Comparison of ENCODE assay signal across 2 cellular contexts in the genomic region with DNA sequence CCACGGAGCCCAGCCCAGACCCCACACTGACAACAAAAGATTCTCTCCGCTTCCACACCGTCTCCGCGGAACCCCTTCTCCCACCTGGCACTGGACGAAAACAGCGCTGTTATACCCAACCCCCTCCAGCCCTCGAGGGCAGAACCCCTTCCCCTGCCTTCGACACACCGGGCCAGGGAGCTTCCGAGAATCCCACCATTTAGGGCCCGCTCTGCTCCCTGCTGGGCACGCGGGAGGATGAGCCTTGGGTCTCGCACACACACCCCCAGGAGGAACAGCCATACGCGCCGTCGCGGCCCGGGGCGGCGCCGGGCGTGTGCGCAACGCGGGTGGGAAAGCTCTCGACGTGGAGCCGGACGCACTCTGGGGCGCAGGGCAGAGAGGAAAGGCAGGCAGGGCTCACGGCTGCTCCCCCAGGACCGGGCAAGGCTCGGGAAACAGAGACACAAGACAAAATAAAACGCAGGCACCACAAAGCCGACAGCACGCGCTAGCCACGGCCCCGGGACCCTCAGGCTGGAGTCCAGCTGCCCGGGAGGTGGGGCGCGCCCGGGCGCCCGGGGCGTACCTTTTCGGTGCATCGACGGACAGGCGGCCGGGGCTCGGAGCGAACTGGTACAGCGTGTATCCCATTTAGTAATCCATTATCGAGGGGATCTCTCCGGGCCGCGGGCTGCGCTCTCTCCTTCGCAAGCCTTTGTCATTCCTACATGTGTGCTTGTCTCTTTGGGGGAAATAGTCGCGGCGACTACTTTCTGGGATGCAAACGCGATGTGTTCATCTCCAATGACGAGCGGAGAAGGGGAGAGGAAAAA.
TF ChIP-seq lines count a peak whose summit lies in the region.

No MANE protein-coding gene starts in this region.

TF ChIP-seq in IMR-90, 13 proteins besides CTCF, POLR2A, EP300 and RAD21:
- TF ChIP-seq MAZ (IDR thresholded peaks at IDR 0.05; ENCODE audit: borderline replicate concordance, low read depth, low read length) (no peak), BHLHE40 (IDR thresholded peaks at IDR 0.05; ENCODE audit: low read depth, low read length) (no peak), CHD1 (IDR thresholded peaks at IDR 0.05; ENCODE audit: low read depth, low read length) (no peak), CEBPB (IDR thresholded peaks at IDR 0.05; ENCODE audit: low read depth, low read length) (no peak), FOS (IDR thresholded peaks at IDR 0.05; ENCODE audit: low read depth, low read length) (no peak), NFE2L2 (IDR thresholded peaks at IDR 0.05; ENCODE audit: low read depth, low read length) (no peak), RCOR1 (IDR thresholded peaks at IDR 0.05; ENCODE audit: insufficient replicate concordance, low read length) (no peak), SMC3 (IDR thresholded peaks at IDR 0.05; ENCODE audit: low read depth, low read length) (no peak), RFX5 (IDR thresholded peaks at IDR 0.05; ENCODE audit: low read depth, low read length) (no peak), MXI1 (IDR thresholded peaks at IDR 0.05; ENCODE audit: borderline replicate concordance, low read depth, low read length) (no peak)
- TF ChIP-seq, protein P1, sequence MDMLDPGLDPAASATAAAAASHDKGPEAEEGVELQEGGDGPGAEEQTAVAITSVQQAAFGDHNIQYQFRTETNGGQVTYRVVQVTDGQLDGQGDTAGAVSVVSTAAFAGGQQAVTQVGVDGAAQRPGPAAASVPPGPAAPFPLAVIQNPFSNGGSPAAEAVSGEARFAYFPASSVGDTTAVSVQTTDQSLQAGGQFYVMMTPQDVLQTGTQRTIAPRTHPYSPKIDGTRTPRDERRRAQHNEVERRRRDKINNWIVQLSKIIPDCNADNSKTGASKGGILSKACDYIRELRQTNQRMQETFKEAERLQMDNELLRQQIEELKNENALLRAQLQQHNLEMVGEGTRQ (IDR thresholded peaks at IDR 0.05; ENCODE audit: low read depth, low read length) = no peak

TF ChIP-seq in GM12878, 131 proteins besides CTCF, POLR2A, EP300 and RAD21 (continues in another document):
- TF ChIP-seq SIX5 (IDR thresholded peaks at IDR 0.05; ENCODE audit: low read depth, low read length, severe bottlenecking) = no peak
- no peak for TF ChIP-seq KLF5 (IDR thresholded peaks at IDR 0.05; ENCODE audit: partially characterized antibody)
- TF ChIP-seq ESRRA (IDR thresholded peaks at IDR 0.05; ENCODE audit: low read length) = no peak
- no peak for TF ChIP-seq ZZZ3 (IDR thresholded peaks at IDR 0.05; ENCODE audit: control insufficient read depth, insufficient read length, low read depth)
- TF ChIP-seq SMARCA5 (IDR thresholded peaks at IDR 0.05) = no peak
- no peak for TF ChIP-seq CBX3 (IDR thresholded peaks at IDR 0.05; ENCODE audit: borderline replicate concordance, low read depth)
- no peak for TF ChIP-seq NFXL1 (IDR thresholded peaks at IDR 0.05; ENCODE audit: borderline replicate concordance)
- TF ChIP-seq MEF2A (IDR thresholded peaks at IDR 0.05; ENCODE audit: insufficient read depth, low read depth, low read length) = no peak
- no peak for TF ChIP-seq MYC (IDR thresholded peaks at IDR 0.05; ENCODE audit: insufficient read depth, insufficient read length, insufficient replicate concordance, low read length, severe bottlenecking)
- TF ChIP-seq, protein P2, sequence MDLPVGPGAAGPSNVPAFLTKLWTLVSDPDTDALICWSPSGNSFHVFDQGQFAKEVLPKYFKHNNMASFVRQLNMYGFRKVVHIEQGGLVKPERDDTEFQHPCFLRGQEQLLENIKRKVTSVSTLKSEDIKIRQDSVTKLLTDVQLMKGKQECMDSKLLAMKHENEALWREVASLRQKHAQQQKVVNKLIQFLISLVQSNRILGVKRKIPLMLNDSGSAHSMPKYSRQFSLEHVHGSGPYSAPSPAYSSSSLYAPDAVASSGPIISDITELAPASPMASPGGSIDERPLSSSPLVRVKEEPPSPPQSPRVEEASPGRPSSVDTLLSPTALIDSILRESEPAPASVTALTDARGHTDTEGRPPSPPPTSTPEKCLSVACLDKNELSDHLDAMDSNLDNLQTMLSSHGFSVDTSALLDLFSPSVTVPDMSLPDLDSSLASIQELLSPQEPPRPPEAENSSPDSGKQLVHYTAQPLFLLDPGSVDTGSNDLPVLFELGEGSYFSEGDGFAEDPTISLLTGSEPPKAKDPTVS (IDR thresholded peaks at IDR 0.05; ENCODE audit: low read depth, low read length) = no peak
- no peak for TF ChIP-seq ZNF24 (IDR thresholded peaks at IDR 0.05)
- TF ChIP-seq, protein P3, sequence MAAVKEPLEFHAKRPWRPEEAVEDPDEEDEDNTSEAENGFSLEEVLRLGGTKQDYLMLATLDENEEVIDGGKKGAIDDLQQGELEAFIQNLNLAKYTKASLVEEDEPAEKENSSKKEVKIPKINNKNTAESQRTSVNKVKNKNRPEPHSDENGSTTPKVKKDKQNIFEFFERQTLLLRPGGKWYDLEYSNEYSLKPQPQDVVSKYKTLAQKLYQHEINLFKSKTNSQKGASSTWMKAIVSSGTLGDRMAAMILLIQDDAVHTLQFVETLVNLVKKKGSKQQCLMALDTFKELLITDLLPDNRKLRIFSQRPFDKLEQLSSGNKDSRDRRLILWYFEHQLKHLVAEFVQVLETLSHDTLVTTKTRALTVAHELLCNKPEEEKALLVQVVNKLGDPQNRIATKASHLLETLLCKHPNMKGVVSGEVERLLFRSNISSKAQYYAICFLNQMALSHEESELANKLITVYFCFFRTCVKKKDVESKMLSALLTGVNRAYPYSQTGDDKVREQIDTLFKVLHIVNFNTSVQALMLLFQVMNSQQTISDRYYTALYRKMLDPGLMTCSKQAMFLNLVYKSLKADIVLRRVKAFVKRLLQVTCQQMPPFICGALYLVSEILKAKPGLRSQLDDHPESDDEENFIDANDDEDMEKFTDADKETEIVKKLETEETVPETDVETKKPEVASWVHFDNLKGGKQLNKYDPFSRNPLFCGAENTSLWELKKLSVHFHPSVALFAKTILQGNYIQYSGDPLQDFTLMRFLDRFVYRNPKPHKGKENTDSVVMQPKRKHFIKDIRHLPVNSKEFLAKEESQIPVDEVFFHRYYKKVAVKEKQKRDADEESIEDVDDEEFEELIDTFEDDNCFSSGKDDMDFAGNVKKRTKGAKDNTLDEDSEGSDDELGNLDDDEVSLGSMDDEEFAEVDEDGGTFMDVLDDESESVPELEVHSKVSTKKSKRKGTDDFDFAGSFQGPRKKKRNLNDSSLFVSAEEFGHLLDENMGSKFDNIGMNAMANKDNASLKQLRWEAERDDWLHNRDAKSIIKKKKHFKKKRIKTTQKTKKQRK (IDR thresholded peaks at IDR 0.05; ENCODE audit: low read depth, low read length) = no peak
- no peak for TF ChIP-seq BMI1 (IDR thresholded peaks at IDR 0.05; ENCODE audit: borderline replicate concordance)
- 0 out of 2 replicates have a peak, but pooled peaks have one; percentile 8 for TF ChIP-seq GATAD2B (conservative IDR thresholded peaks at IDR 0.05; ENCODE audit: low read depth)
- TF ChIP-seq, protein P4, sequence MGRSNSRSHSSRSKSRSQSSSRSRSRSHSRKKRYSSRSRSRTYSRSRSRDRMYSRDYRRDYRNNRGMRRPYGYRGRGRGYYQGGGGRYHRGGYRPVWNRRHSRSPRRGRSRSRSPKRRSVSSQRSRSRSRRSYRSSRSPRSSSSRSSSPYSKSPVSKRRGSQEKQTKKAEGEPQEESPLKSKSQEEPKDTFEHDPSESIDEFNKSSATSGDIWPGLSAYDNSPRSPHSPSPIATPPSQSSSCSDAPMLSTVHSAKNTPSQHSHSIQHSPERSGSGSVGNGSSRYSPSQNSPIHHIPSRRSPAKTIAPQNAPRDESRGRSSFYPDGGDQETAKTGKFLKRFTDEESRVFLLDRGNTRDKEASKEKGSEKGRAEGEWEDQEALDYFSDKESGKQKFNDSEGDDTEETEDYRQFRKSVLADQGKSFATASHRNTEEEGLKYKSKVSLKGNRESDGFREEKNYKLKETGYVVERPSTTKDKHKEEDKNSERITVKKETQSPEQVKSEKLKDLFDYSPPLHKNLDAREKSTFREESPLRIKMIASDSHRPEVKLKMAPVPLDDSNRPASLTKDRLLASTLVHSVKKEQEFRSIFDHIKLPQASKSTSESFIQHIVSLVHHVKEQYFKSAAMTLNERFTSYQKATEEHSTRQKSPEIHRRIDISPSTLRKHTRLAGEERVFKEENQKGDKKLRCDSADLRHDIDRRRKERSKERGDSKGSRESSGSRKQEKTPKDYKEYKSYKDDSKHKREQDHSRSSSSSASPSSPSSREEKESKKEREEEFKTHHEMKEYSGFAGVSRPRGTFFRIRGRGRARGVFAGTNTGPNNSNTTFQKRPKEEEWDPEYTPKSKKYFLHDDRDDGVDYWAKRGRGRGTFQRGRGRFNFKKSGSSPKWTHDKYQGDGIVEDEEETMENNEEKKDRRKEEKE (IDR thresholded peaks at IDR 0.05) = no peak
- TF ChIP-seq STAT3 (IDR thresholded peaks at IDR 0.05; ENCODE audit: low read depth, low read length) = no peak
- no peak; the same call in 1 of the 2 replicates for TF ChIP-seq POLR2AphosphoS5 (IDR thresholded peaks at IDR 0.05; ENCODE audit: low read length)
- TF ChIP-seq MXI1 (IDR thresholded peaks at IDR 0.05; ENCODE audit: low read depth, low read length) = no peak
- 0 out of 2 replicates have a peak, but pooled peaks have one; percentile 27 for TF ChIP-seq EED (IDR thresholded peaks at IDR 0.05; ENCODE audit: low read depth)
- TF ChIP-seq, protein P5, sequence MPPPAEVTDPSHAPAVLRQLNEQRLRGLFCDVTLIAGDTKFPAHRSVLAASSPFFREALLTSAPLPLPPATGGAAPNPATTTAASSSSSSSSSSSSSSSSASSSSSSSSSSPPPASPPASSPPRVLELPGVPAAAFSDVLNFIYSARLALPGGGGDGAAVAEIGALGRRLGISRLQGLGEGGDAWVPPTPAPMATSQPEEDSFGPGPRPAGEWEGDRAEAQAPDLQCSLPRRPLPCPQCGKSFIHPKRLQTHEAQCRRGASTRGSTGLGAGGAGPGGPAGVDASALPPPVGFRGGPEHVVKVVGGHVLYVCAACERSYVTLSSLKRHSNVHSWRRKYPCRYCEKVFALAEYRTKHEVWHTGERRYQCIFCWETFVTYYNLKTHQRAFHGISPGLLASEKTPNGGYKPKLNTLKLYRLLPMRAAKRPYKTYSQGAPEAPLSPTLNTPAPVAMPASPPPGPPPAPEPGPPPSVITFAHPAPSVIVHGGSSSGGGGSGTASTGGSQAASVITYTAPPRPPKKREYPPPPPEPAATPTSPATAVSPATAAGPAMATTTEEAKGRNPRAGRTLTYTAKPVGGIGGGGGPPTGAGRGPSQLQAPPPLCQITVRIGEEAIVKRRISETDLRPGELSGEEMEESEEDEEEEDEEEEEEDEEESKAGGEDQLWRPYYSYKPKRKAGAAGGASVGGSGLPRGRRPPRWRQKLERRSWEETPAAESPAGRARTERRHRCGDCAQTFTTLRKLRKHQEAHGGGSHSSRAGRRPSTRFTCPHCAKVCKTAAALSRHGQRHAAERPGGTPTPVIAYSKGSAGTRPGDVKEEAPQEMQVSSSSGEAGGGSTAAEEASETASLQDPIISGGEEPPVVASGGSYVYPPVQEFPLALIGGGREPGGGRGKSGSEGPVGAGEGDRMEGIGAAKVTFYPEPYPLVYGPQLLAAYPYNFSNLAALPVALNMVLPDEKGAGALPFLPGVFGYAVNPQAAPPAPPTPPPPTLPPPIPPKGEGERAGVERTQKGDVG (CRISPR knock-in tag; IDR thresholded peaks at IDR 0.05) = no peak
- 0 out of 2 replicates have a peak, but pooled peaks have one; percentile 46 for TF ChIP-seq EZH2 (IDR thresholded peaks at IDR 0.05; ENCODE audit: borderline replicate concordance, control insufficient read depth, low read depth, low read length)
- no peak for TF ChIP-seq FOXM1 (IDR thresholded peaks at IDR 0.05; ENCODE audit: low read depth, low read length)
- TF ChIP-seq SIN3A (IDR thresholded peaks at IDR 0.05; ENCODE audit: low read depth, low read length) = peak; percentile 1; the same call in 1 of the 2 replicates
- no peak for TF ChIP-seq MTA2 (IDR thresholded peaks at IDR 0.05; ENCODE audit: low read depth)
- TF ChIP-seq, protein P6, sequence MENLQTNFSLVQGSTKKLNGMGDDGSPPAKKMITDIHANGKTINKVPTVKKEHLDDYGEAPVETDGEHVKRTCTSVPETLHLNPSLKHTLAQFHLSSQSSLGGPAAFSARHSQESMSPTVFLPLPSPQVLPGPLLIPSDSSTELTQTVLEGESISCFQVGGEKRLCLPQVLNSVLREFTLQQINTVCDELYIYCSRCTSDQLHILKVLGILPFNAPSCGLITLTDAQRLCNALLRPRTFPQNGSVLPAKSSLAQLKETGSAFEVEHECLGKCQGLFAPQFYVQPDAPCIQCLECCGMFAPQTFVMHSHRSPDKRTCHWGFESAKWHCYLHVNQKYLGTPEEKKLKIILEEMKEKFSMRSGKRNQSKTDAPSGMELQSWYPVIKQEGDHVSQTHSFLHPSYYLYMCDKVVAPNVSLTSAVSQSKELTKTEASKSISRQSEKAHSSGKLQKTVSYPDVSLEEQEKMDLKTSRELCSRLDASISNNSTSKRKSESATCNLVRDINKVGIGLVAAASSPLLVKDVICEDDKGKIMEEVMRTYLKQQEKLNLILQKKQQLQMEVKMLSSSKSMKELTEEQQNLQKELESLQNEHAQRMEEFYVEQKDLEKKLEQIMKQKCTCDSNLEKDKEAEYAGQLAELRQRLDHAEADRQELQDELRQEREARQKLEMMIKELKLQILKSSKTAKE (IDR thresholded peaks at IDR 0.05; ENCODE audit: low read depth, poor library complexity, severe bottlenecking) = no peak
- TF ChIP-seq CBFB (IDR thresholded peaks at IDR 0.05; ENCODE audit: low read depth) = no peak
- TF ChIP-seq, protein P7, sequence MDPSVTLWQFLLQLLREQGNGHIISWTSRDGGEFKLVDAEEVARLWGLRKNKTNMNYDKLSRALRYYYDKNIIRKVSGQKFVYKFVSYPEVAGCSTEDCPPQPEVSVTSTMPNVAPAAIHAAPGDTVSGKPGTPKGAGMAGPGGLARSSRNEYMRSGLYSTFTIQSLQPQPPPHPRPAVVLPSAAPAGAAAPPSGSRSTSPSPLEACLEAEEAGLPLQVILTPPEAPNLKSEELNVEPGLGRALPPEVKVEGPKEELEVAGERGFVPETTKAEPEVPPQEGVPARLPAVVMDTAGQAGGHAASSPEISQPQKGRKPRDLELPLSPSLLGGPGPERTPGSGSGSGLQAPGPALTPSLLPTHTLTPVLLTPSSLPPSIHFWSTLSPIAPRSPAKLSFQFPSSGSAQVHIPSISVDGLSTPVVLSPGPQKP (IDR thresholded peaks at IDR 0.05; ENCODE audit: low read depth, low read length) = no peak
- TF ChIP-seq ZNF207 (IDR thresholded peaks at IDR 0.05; ENCODE audit: borderline replicate concordance) = no peak
- TF ChIP-seq LARP7 (IDR thresholded peaks at IDR 0.05) = peak; percentile 27; the same call in 1 of the 2 replicates
- TF ChIP-seq, protein P8, sequence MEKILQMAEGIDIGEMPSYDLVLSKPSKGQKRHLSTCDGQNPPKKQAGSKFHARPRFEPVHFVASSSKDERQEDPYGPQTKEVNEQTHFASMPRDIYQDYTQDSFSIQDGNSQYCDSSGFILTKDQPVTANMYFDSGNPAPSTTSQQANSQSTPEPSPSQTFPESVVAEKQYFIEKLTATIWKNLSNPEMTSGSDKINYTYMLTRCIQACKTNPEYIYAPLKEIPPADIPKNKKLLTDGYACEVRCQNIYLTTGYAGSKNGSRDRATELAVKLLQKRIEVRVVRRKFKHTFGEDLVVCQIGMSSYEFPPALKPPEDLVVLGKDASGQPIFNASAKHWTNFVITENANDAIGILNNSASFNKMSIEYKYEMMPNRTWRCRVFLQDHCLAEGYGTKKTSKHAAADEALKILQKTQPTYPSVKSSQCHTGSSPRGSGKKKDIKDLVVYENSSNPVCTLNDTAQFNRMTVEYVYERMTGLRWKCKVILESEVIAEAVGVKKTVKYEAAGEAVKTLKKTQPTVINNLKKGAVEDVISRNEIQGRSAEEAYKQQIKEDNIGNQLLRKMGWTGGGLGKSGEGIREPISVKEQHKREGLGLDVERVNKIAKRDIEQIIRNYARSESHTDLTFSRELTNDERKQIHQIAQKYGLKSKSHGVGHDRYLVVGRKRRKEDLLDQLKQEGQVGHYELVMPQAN (conservative IDR thresholded peaks at IDR 0.05) = peak; percentile 56
- TF ChIP-seq TCF12 (IDR thresholded peaks at IDR 0.05; ENCODE audit: low read depth, low read length) = no peak
- no peak for TF ChIP-seq MYB (IDR thresholded peaks at IDR 0.05; ENCODE audit: borderline replicate concordance, low read depth, low read length)
- peak; percentile 95 for TF ChIP-seq HDAC6 (IDR thresholded peaks at IDR 0.05; ENCODE audit: unreplicated experiment)
- TF ChIP-seq NR2F1 (conservative IDR thresholded peaks at IDR 0.05) = no peak
